ENCODE assay signal across 17 cellular contexts in the genomic region with DNA sequence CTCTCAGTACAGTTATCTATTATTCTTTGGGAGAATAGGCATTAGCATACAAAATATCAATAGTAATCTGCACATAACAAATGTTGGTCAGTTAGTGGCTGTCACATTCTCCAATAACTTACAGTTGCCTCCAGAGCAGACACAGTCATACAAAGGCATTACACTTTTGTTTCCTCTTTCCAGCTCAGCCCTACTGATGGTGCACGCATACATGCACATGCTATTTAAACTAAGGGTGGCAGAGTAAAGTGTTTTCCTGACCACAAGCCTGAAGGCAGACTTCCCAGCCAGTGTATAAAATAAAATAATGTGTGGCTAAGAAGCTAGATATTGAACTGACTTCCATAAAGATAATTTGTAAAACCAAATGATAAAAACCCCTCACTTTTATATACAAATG. TPM values are rescaled to one million over a fixed set of nuclear protein-coding genes. Genes with fewer than 3 reads are reported as not detected.
DNase-seq lines count a peak whose midpoint lies in the region; TF ChIP-seq lines count a peak whose summit lies in the region.
"Had no signal": no experiment of that assay in that cellular context is flagged by ENCODE, and none has a peak within 500 bp of the region (broad histone marks: within the 10 kb centered on the region; RNA-seq: fewer than 3 reads in every experiment).

No MANE protein-coding gene starts in this region.

- no peak overlapping the region for H3K4me3 ChIP-seq in astrocyte of the spinal cord (ENCODE audit: low read depth, low read length)
- H3K4me3 ChIP-seq in dorsolateral prefrontal cortex, result no peak overlapping the region
- H3K4me3 ChIP-seq: neural progenitor cell, SK-N-MC had no signal

- TF ChIP-seq CTCF in astrocyte of the spinal cord (IDR thresholded peaks at IDR 0.05; ENCODE audit: low read depth, low read length) (no peak), dorsolateral prefrontal cortex (IDR thresholded peaks at IDR 0.05 in 54 of 56, conservative IDR thresholded peaks at IDR 0.05 in 2 of 56; ENCODE audit: low read depth in 1 of 56, partially characterized antibody in 56 of 56) (no peak)

- peak; percentile 16 for DNase-seq in AG08396 (ENCODE audit: low spot score)
- DNase-seq in KBM-7, result peak; percentile 4
- DNase-seq in astrocyte of the spinal cord (ENCODE audit: low read depth, low spot score), result peak; percentile 29
- peak; percentile 46 to 64 for DNase-seq in lung microvascular endothelial cell (ENCODE audit: low read depth in 2 of 2)
- DNase-seq in GOT3 (lab: John Stamatoyannopoulos, UW), result no peak
- DNase-seq in AML-193 (lab: John Stamatoyannopoulos, UW), result no peak
- DNase-seq in HPDE6-E6E7 (ENCODE audit: extremely low spot score), result no peak
- no peak for DNase-seq in dorsolateral prefrontal cortex
- DNase-seq: activated CD8-positive, alpha-beta T cell treated with anti-CD3 and anti-CD28 coated beads, Interleukin-2, amount 10 ng/mL, durations not matched to agents 7 days and 5 days; activated T-cell treated with anti-CD3 and anti-CD28 coated beads, Interleukin-2, amount 50 U/mL, for 24 hours; DMS 273 treated with DMSO at 0.1 percent for 48 hours; foreskin keratinocyte; NCI-H1105 treated with DMSO at 0.1 percent for 48 hours; NCI-H526 treated with DMSO at 0.1 percent for 48 hours; stimulated activated CD4-positive, alpha-beta T cell treated with anti-CD3 and anti-CD28 coated beads, Interleukin-15, amount 100 ng/mL, for 24 hours had no signal

- H3K27me3 ChIP-seq in dorsolateral prefrontal cortex, result no peaks in the 10 kb centered on the region
- H3K27me3 ChIP-seq: foreskin keratinocyte, neural progenitor cell had no signal

- in situ Hi-C loops in KBM-7 (cut with MboI; ENCODE audit: low pct_unique_long_range_greater_than_20kb, low sequenced_read_pairs) (no loop called here), astrocyte of the spinal cord (cut with HindIII; ENCODE audit: low sequenced_read_pairs) (no loop called here)

- intact Hi-C loops in dorsolateral prefrontal cortex (cut with DNase I), result no loop called here

- no peak overlapping the region for H3K27ac ChIP-seq in dorsolateral prefrontal cortex
- H3K27ac ChIP-seq: foreskin keratinocyte, neural progenitor cell, SK-N-MC had no signal

RNA-seq across cellular contexts. Expression of a gene that starts 47.6 kb away (rescaled TPM):
- 32.5 and 50.6 TPM in 2 replicates for total RNA-seq in lung microvascular endothelial cell
- total RNA-seq in dorsolateral prefrontal cortex, result 10 to 100 TPM in 74 of 120 experiments, 1 to 10 TPM in 46; 4.6 to 36.6 (median 11.3) TPM

Comparison
In these comparisons a context has a peak if more than half of its experiments do, and no peak if none do; other contexts are left out.
1. DNase-seq: peak in AG08396 (single experiment), KBM-7 (single experiment), astrocyte of the spinal cord (single experiment) and lung microvascular endothelial cell (2 of 2); none in GOT3 (single experiment), AML-193 (0 of 2), HPDE6-E6E7 (single experiment) and dorsolateral prefrontal cortex (0 of 10).